Comparison of ENCODE assay signal across 1 cellular context in genomic region chr15:88467935-88468528, GRCh38.
TF ChIP-seq lines count a peak whose summit lies in the region.

No MANE protein-coding gene starts in this region.

TF ChIP-seq in K562, 482 proteins besides CTCF, POLR2A, EP300 and RAD21 (continued from another document):
- TF ChIP-seq, protein P1, sequence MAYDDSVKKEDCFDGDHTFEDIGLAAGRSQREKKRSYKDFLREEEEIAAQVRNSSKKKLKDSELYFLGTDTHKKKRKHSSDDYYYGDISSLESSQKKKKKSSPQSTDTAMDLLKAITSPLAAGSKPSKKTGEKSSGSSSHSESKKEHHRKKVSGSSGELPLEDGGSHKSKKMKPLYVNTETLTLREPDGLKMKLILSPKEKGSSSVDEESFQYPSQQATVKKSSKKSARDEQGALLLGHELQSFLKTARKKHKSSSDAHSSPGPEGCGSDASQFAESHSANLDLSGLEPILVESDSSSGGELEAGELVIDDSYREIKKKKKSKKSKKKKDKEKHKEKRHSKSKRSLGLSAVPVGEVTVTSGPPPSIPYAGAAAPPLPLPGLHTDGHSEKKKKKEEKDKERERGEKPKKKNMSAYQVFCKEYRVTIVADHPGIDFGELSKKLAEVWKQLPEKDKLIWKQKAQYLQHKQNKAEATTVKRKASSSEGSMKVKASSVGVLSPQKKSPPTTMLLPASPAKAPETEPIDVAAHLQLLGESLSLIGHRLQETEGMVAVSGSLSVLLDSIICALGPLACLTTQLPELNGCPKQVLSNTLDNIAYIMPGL (CRISPR knock-in tag; IDR thresholded peaks at IDR 0.05), result 0 out of 2 replicates have a peak, but pooled peaks have one; percentile 50
- TF ChIP-seq KDM1A (IDR thresholded peaks at IDR 0.05), result peak in 1 of 2 experiments; percentile 29; a peak in 1 of 4 replicates
- 0 out of 2 replicates have a peak, but pooled peaks have one; percentile 4 for TF ChIP-seq FOXK1 (CRISPR knock-in tag; IDR thresholded peaks at IDR 0.05; ENCODE audit: borderline replicate concordance)
- peak; percentile 1; the same call in 1 of the 2 replicates for TF ChIP-seq CBFB (CRISPR knock-in tag; IDR thresholded peaks at IDR 0.05)
- TF ChIP-seq ZNF197 (CRISPR knock-in tag; IDR thresholded peaks at IDR 0.05; ENCODE audit: low read depth), result no peak
- 0 out of 2 replicates have a peak, but pooled peaks have one; percentile 1 for TF ChIP-seq MYC (IDR thresholded peaks at IDR 0.05; ENCODE audit: low read depth, low read length)
- no peak for TF ChIP-seq MYC (CRISPR knock-in tag; IDR thresholded peaks at IDR 0.05; ENCODE audit: borderline replicate concordance, low read depth)
- no peak for TF ChIP-seq MECOM (CRISPR knock-in tag; IDR thresholded peaks at IDR 0.05)
- 0 out of 2 replicates have a peak, but pooled peaks have one; percentile 11 for TF ChIP-seq ZNF263 (CRISPR knock-in tag; IDR thresholded peaks at IDR 0.05; ENCODE audit: borderline replicate concordance)
TF ChIP-seq in K562: peak in this region for 7.
